ENCODE assay signal across 26 cellular contexts in genomic region chr12:77493769-77494168, GRCh38.
"Had no signal": no experiment of that assay in that cellular context is flagged by ENCODE, and none has a peak within 500 bp of the region (broad histone marks: within the 10 kb centered on the region; RNA-seq: fewer than 3 reads in every experiment).

No MANE protein-coding gene starts in this region.

- H3K27ac ChIP-seq: adrenal gland, epithelial cell of prostate, gastroesophageal sphincter, hepatocyte, parathyroid adenoma, transverse colon, WERI-Rb-1 had no signal

- ATAC-seq: activated CD4-positive, CD25-positive, alpha-beta regulatory T cell treated with anti-CD3 and anti-CD28 coated beads, Interleukin-2, amount 50 U/mL, for 24 hours; gastroesophageal sphincter; naive thymus-derived CD8-positive, alpha-beta T cell; T-helper 17 cell had no signal

- H3K4me1 ChIP-seq: adrenal gland, gastroesophageal sphincter, parathyroid adenoma, transverse colon had no signal

- DNase-seq: activated CD4-positive, alpha-beta T cell treated with anti-CD3 and anti-CD28 coated beads for 48 hours; activated CD4-positive, alpha-beta T cell treated with anti-CD3 and anti-CD28 coated beads, Interleukin-2, amount 50 U/mL, for 48 hours; activated CD8-positive, alpha-beta memory T cell treated with anti-CD3 and anti-CD28 coated beads for 24 hours; activated effector memory CD4-positive, alpha-beta T cell treated with Interleukin-2 at 50 U/mL for 16 hours; activated naive CD4-positive, alpha-beta T cell treated with Interleukin-2 at 50 U/mL for 16 hours; adrenal gland; aorta; central memory CD4-positive, alpha-beta T cell; dermis blood vessel endothelial cell; effector CD8-positive, alpha-beta T cell; immature natural killer cell; naive thymus-derived CD8-positive, alpha-beta T cell; nucleus accumbens; right cardiac atrium; stimulated activated CD4-positive, alpha-beta T cell treated with anti-CD3 and anti-CD28 coated beads, Interleukin-15, amount 100 ng/mL, for 24 hours; stimulated activated CD4-positive, alpha-beta T cell treated with anti-CD3 and anti-CD28 coated beads, Interleukin-2, amount 100 ng/mL, for 24 hours; stimulated activated naive CD4-positive, alpha-beta T cell; T-helper 17 cell; T1000; transverse colon; WERI-Rb-1 had no signal

- H3K4me3 ChIP-seq: adrenal gland, gastroesophageal sphincter, hepatocyte, transverse colon had no signal

- H3K9me3 ChIP-seq: adrenal gland, gastroesophageal sphincter, transverse colon had no signal

- H3K27me3 ChIP-seq: adrenal gland, gastroesophageal sphincter, hepatocyte, transverse colon had no signal

- H3K36me3 ChIP-seq: adrenal gland, gastroesophageal sphincter, transverse colon, WERI-Rb-1 had no signal
